10 cellular contexts compared by ENCODE assay signal in genomic region chr1:31723828-31724359, GRCh38. TPM values are rescaled to one million over a fixed set of nuclear protein-coding genes. Genes with fewer than 3 reads are reported as not detected.
DNase-seq lines count a peak whose midpoint lies in the region; ATAC-seq and TF ChIP-seq lines count a peak whose summit lies in the region.
"Had no signal": no experiment of that assay in that cellular context is flagged by ENCODE, and none has a peak within 500 bp of the region (broad histone marks: within the 10 kb centered on the region; RNA-seq: fewer than 3 reads in every experiment).

No MANE protein-coding gene starts in this region.

- H3K4me1 Mint-ChIP-seq in activated CD4-positive, alpha-beta memory T cell treated with anti-CD3 and anti-CD28 coated beads for 36 hours (ENCODE audit: low read depth): no peaks in the 10 kb centered on the region
- peaks cover 8% of the 10 kb centered on the region for H3K4me1 Mint-ChIP-seq in progenitor cell of endocrine pancreas (ENCODE audit: low read depth)

- CTCF ChIA-PET in IMR-90 (lab: Yijun Ruan, JAX): no interaction called here
- CTCF ChIA-PET in activated CD4-positive, alpha-beta memory T cell treated with anti-CD3 and anti-CD28 coated beads for 36 hours (lab: Charles Lee): interaction anchor here (1.0 kb wide), 1 partner anchor 65 kb away, joined by 3 read pairs; no protein-coding TSS in a partner anchor

- 71% methylated on average over 1 of the region's 5 CpGs; no CpG with 5 or more reads in 1 of the 2 experiments for WGBS in IMR-90 (ENCODE audit: extremely low coverage in 2 of 2, insufficient read length in 1 of 2), 2 experiments

- intact Hi-C loops in IMR-90 (cut with micrococcal nuclease): no loop called here
- intact Hi-C loops in activated CD4-positive, alpha-beta memory T cell treated with anti-CD3 and anti-CD28 coated beads for 36 hours (cut with micrococcal nuclease): no loop called here

- dilution Hi-C loops in IMR-90 (cut with HindIII; ENCODE audit: low sequenced_read_pairs, unreplicated experiment): no loop called here

- ATAC-seq in IMR-90 (ENCODE audit: low read depth) (peak; percentile 84), GM19351 (IDR thresholded peaks at IDR 0.05; ENCODE audit: unreplicated experiment) (no peak)

- POLR2A ChIA-PET in IMR-90 (lab: Charles Lee; ENCODE audit: unreplicated experiment): no interaction called here
- POLR2A ChIA-PET in activated CD4-positive, alpha-beta memory T cell treated with anti-CD3 and anti-CD28 coated beads for 36 hours (lab: Charles Lee): no interaction called here

- H3K4me2 ChIP-seq in IMR-90 (ENCODE audit: low read depth, low read length): no peak overlapping the region

- no peak overlapping the region for H2AK9ac ChIP-seq in IMR-90 (replicated peaks; ENCODE audit: low read depth, low read length, poor library complexity)

- no peak overlapping the region for H3K4me3 ChIP-seq in IMR-90 (ENCODE audit: insufficient read depth, low read depth, low read length)

- peaks cover 10% of the 10 kb centered on the region for H3K27me3 Mint-ChIP-seq in activated CD4-positive, alpha-beta memory T cell treated with anti-CD3 and anti-CD28 coated beads for 36 hours
- peaks cover 15% of the 10 kb centered on the region for H3K27me3 Mint-ChIP-seq in progenitor cell of endocrine pancreas

- H4K91ac ChIP-seq in IMR-90 (ENCODE audit: insufficient read depth, low read depth, low read length): no peak overlapping the region

- no peak overlapping the region for H3K56ac ChIP-seq in IMR-90 (ENCODE audit: extremely low read depth, insufficient read depth, low read length)

- no peak overlapping the region for H3K27ac Mint-ChIP-seq in activated CD4-positive, alpha-beta memory T cell treated with anti-CD3 and anti-CD28 coated beads for 36 hours
- no peak overlapping the region for H3K27ac Mint-ChIP-seq in progenitor cell of endocrine pancreas

- no peak overlapping the region for H2BK5ac ChIP-seq in IMR-90 (ENCODE audit: low read depth, low read length, poor library complexity, severe bottlenecking)

- H4K5ac ChIP-seq in IMR-90 (ENCODE audit: low read depth, low read length): no peak overlapping the region

- no peak for TF ChIP-seq RAD21 in IMR-90 (IDR thresholded peaks at IDR 0.05; ENCODE audit: low read length)

- 0 out of 2 replicates have a peak, but pooled peaks cover 8% of the 10 kb centered on the region for H4K20me1 ChIP-seq in IMR-90 (ENCODE audit: insufficient read depth, low read length)

- H3K9me3 Mint-ChIP-seq in activated CD4-positive, alpha-beta memory T cell treated with anti-CD3 and anti-CD28 coated beads for 36 hours: no peaks in the 10 kb centered on the region
- no peaks in the 10 kb centered on the region for H3K9me3 Mint-ChIP-seq in progenitor cell of endocrine pancreas (ENCODE audit: low read depth)

- in situ Hi-C loops in IMR-90 (cut with MboI; ENCODE audit: low sequenced_read_pairs): loop anchor here (10.0 kb wide), 1 partner anchor 159 kb away; no protein-coding TSS in a partner anchor

- no peak overlapping the region for H2BK20ac ChIP-seq in IMR-90 (ENCODE audit: low read depth, low read length)

- H2AFZ ChIP-seq in IMR-90 (replicated peaks; ENCODE audit: low read length, poor library complexity): no peak overlapping the region

- H3K9me3 ChIP-seq in IMR-90 (ENCODE audit: control insufficient read depth, insufficient read depth, low read length): no peaks in the 10 kb centered on the region
- H3K9me3 ChIP-seq: neutrophil had no signal

- TF ChIP-seq CTCF in IMR-90 (conservative IDR thresholded peaks at IDR 0.05; ENCODE audit: low read depth, low read length) (no peak), progenitor cell of endocrine pancreas (IDR thresholded peaks at IDR 0.05; ENCODE audit: unreplicated experiment) (no peak)

- no peak overlapping the region for H2BK15ac ChIP-seq in IMR-90 (ENCODE audit: low read depth, low read length)

- H3K4me1 ChIP-seq in IMR-90 (ENCODE audit: control insufficient read depth, insufficient read depth, low read length): no peaks in the 10 kb centered on the region

- H3K4me3 Mint-ChIP-seq in activated CD4-positive, alpha-beta memory T cell treated with anti-CD3 and anti-CD28 coated beads for 36 hours: no peak overlapping the region
- H3K4me3 Mint-ChIP-seq in progenitor cell of endocrine pancreas (ENCODE audit: low read depth): no peak overlapping the region

- peaks cover 4% of the 10 kb centered on the region; the same call in 1 of the 2 replicates for H3K9me1 ChIP-seq in IMR-90 (ENCODE audit: insufficient read depth, low read length)

- no peaks in the 10 kb centered on the region for H3K36me3 Mint-ChIP-seq in activated CD4-positive, alpha-beta memory T cell treated with anti-CD3 and anti-CD28 coated beads for 36 hours
- H3K36me3 Mint-ChIP-seq in progenitor cell of endocrine pancreas (ENCODE audit: insufficient read depth): no peaks in the 10 kb centered on the region

- no TSS peak for BruUV-seq in IMR-90 (replicated peaks; lab: Mats Ljungman, UMichigan)

- no peak overlapping the region for H3K9ac ChIP-seq in IMR-90 (ENCODE audit: low read depth, low read length)

- no peak overlapping the region for H4K8ac ChIP-seq in IMR-90 (ENCODE audit: low read depth in 2 of 2, low read length in 2 of 2)

- no peak overlapping the region for H3K18ac ChIP-seq in IMR-90 (ENCODE audit: low read depth, low read length)

- H3K27ac ChIP-seq in IMR-90 (ENCODE audit: insufficient read depth, low read length): no peak overlapping the region
- H3K27ac ChIP-seq: neutrophil had no signal

- H2BK120ac ChIP-seq in IMR-90 (ENCODE audit: low read depth, low read length): no peak overlapping the region

- H3K4ac ChIP-seq in IMR-90 (ENCODE audit: low read depth, low read length): no peak overlapping the region

- H2AK5ac ChIP-seq in IMR-90 (ENCODE audit: low read depth, low read length): no peak overlapping the region

- H3K23ac ChIP-seq in IMR-90 (ENCODE audit: low read depth, low read length): no peak overlapping the region

- no peaks in the 10 kb centered on the region for H3K79me1 ChIP-seq in IMR-90 (ENCODE audit: low read depth in 1 of 2, low read length in 2 of 2)

- DNase-seq in AML-193 (lab: John Stamatoyannopoulos, UW) (peak; percentile 16 to 30), IMR-90 (peak; percentile 75), fibroblast of peridontal ligament (ENCODE audit: extremely low read depth) (peak; percentile 65), progenitor cell of endocrine pancreas (ENCODE audit: low spot score, unreplicated experiment) (peak; percentile 85), DMS79 (lab: John Stamatoyannopoulos, UW) (no peak), NCI-H187 (lab: John Stamatoyannopoulos, UW) (no peak)
- peak; percentile 67 for DNase-seq in activated CD4-positive, alpha-beta memory T cell treated with anti-CD3 and anti-CD28 coated beads for 36 hours

- peaks cover 1% of the 10 kb centered on the region; the same call in 1 of the 2 replicates for H3K36me3 ChIP-seq in IMR-90 (ENCODE audit: control insufficient read depth, insufficient read depth, low read length)
- H3K36me3 ChIP-seq: neutrophil had no signal

- H3K14ac ChIP-seq in IMR-90 (replicated peaks; ENCODE audit: low read depth, low read length): no peak overlapping the region

- no peak for TF ChIP-seq POLR2A in IMR-90 (IDR thresholded peaks at IDR 0.05; ENCODE audit: low read depth, low read length)

- H3K27me3 ChIP-seq in IMR-90 (ENCODE audit: control insufficient read depth, insufficient read depth, low read length): peaks cover 7% of the 10 kb centered on the region; the same call in 1 of the 2 replicates

TF ChIP-seq in IMR-90, 13 proteins besides CTCF, POLR2A, EP300 and RAD21:
- TF ChIP-seq NFE2L2 (IDR thresholded peaks at IDR 0.05; ENCODE audit: low read depth, low read length): no peak
- no peak for TF ChIP-seq FOS (IDR thresholded peaks at IDR 0.05; ENCODE audit: low read depth, low read length)
- TF ChIP-seq BHLHE40 (IDR thresholded peaks at IDR 0.05; ENCODE audit: low read depth, low read length): no peak
- TF ChIP-seq MAFK (IDR thresholded peaks at IDR 0.05; ENCODE audit: low read depth, low read length): no peak
- no peak for TF ChIP-seq RCOR1 (IDR thresholded peaks at IDR 0.05; ENCODE audit: insufficient replicate concordance, low read length)

RNA-seq across cellular contexts. Expression of gene COL16A1, which starts 20.1 kb away (rescaled TPM):
- 28.6 and 34.2 TPM in 2 replicates for total RNA-seq in IMR-90 (2012; rRNA removed)
- polyA plus RNA-seq in IMR-90 (2012; rRNA removed): 62.8 and 65.2 TPM in 2 replicates
- 30.1 and 39.5 TPM in 2 replicates for polyA plus RNA-seq in IMR-90 (2012; cell fraction: cytosol; rRNA removed)
- 228 and 260 TPM in 2 replicates for polyA plus RNA-seq in IMR-90 (2012; cell fraction: nucleus; rRNA removed; ENCODE audit: low replicate concordance)
- total RNA-seq in activated CD4-positive, alpha-beta memory T cell treated with anti-CD3 and anti-CD28 coated beads for 36 hours: under 1 TPM; 0.12 to 0.45 TPM
- total RNA-seq in progenitor cell of endocrine pancreas: 0.67 and 2.1 TPM in 2 replicates
- total RNA-seq: activated CD8-positive, alpha-beta memory T cell treated with anti-CD3 and anti-CD28 coated beads for 36 hours had no signal

RNA-seq across cellular contexts. Expression of gene ADGRB2, which starts 40.2 kb away (rescaled TPM):
- total RNA-seq in IMR-90 (2012; rRNA removed) (2.2 and 2.5 TPM in 2 replicates), progenitor cell of endocrine pancreas (4.6 and 5.5 TPM in 2 replicates)
- polyA plus RNA-seq in IMR-90 (2012; rRNA removed): 11.9 TPM in 2 replicates
- 6.4 and 15.9 TPM in 2 replicates for polyA plus RNA-seq in IMR-90 (2012; cell fraction: cytosol; rRNA removed)
- polyA plus RNA-seq in IMR-90 (2012; cell fraction: nucleus; rRNA removed; ENCODE audit: low replicate concordance): 38.7 and 77.7 TPM in 2 replicates
- total RNA-seq in activated CD4-positive, alpha-beta memory T cell treated with anti-CD3 and anti-CD28 coated beads for 36 hours: 1 to 10 TPM; 1.6 to 1.7 TPM

Comparison
In these comparisons a context has a peak if more than half of its experiments do, and no peak if none do; other contexts are left out.
1. DNase-seq: peak in AML-193 (2 of 2), IMR-90 (single experiment), activated CD4-positive, alpha-beta memory T cell treated with anti-CD3 and anti-CD28 coated beads for 36 hours (single experiment), fibroblast of peridontal ligament (single experiment) and progenitor cell of endocrine pancreas (single experiment); none in DMS79 (single experiment) and NCI-H187 (0 of 2).